ENCODE assay signal across 22 cellular contexts in the genomic region with DNA sequence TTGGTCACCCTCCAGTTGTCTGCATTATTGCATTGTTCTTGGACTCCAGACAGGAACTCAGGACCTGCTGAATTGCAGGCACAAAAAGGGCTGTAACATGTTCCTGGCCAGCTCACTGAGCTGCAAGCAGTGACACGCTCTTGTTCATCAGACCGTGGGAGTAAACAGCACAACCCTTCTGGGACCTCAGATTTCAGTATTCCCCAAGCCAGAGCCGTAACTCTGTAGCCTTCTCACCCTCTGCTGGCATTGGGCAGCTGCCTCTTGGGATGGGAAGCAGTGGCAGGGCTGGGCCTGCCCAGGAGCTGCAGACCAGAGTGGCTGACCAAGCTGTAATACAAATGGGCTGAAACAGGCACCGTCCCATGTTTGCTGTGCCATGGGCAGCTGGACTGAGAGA.
DNase-seq lines count a peak whose midpoint lies in the region; ATAC-seq and TF ChIP-seq lines count a peak whose summit lies in the region.
"Had no signal": no experiment of that assay in that cellular context is flagged by ENCODE, and none has a peak within 500 bp of the region (broad histone marks: within the 10 kb centered on the region; RNA-seq: fewer than 3 reads in every experiment).

No MANE protein-coding gene starts in this region.

- no TSS peak for BruUV-seq in Calu3 (replicated peaks; lab: Mats Ljungman, UMichigan)

- ATAC-seq in HG03039 (IDR thresholded peaks at IDR 0.05; ENCODE audit: unreplicated experiment) = no peak
- ATAC-seq: lower lobe of right lung, T-cell, upper lobe of right lung had no signal

- no peaks in the 10 kb centered on the region for H3K9me3 ChIP-seq in suprapubic skin
- H3K9me3 ChIP-seq: lower lobe of right lung, upper lobe of right lung had no signal

- no peak overlapping the region for H3K4me3 Mint-ChIP-seq in Calu3 (ENCODE audit: low read depth, unreplicated experiment)
- H3K4me3 Mint-ChIP-seq: B cell, brain, T-cell had no signal

- H3K4me1 Mint-ChIP-seq in Calu3 (ENCODE audit: low read depth, unreplicated experiment) = no peaks in the 10 kb centered on the region
- H3K4me1 Mint-ChIP-seq: B cell, brain, T-cell had no signal

- TF ChIP-seq POLR2A in suprapubic skin (IDR thresholded peaks at IDR 0.05) = no peak

- no peaks in the 10 kb centered on the region for H3K36me3 Mint-ChIP-seq in Calu3 (ENCODE audit: insufficient read depth, unreplicated experiment)
- H3K36me3 Mint-ChIP-seq: brain, T-cell had no signal

- intact Hi-C loops in Calu3 (cut with micrococcal nuclease; ENCODE audit: unreplicated experiment) = no loop called here

- H3K4me3 ChIP-seq in fibroblast of mammary gland (ENCODE audit: control insufficient read depth, low read depth, low read length) (no peak overlapping the region), suprapubic skin (no peak overlapping the region)
- H3K4me3 ChIP-seq: hepatocyte, lower lobe of right lung, upper lobe of right lung had no signal

- H3K36me3 ChIP-seq in suprapubic skin = no peaks in the 10 kb centered on the region
- H3K36me3 ChIP-seq: lower lobe of right lung, upper lobe of right lung had no signal

- H3K27ac ChIP-seq in suprapubic skin = peak overlapping the region; percentile 32
- H3K27ac ChIP-seq: hepatocyte, lower lobe of right lung, upper lobe of right lung had no signal

- DNase-seq in NCI-H2171 treated with DMSO at 0.1 percent for 48 hours (lab: John Stamatoyannopoulos, UW) (peak; percentile 6), NCI-H2171 (lab: John Stamatoyannopoulos, UW) (no peak), RKO (ENCODE audit: low spot score) (peak; percentile 34), fibroblast of mammary gland (ENCODE audit: low read depth) (peak; percentile 18), suprapubic skin (ENCODE audit: low spot score in 2 of 2) (no peak), HUDEP-2 (lab: John Stamatoyannopoulos, UW; ENCODE audit: unreplicated experiment in 76 of 76) (no peak), Calu3 (no peak)
- DNase-seq: activated CD4-positive, alpha-beta T cell treated with anti-CD3 and anti-CD28 coated beads, Interleukin-2, amount 50 U/mL, for 1 hour; activated effector memory CD4-positive, alpha-beta T cell treated with Interleukin-2 at 50 U/mL for 16 hours; cortex of kidney; KG1; lower lobe of right lung; NCI-H187 treated with DMSO at 0.1 percent for 48 hours; occipital lobe; stimulated activated CD4-positive, alpha-beta T cell treated with anti-CD3 and anti-CD28 coated beads, Interleukin-12 subunit alpha, Interleukin-12 subunit beta, amount 100 ng/mL, for 4 hours; stimulated activated CD8-positive, alpha-beta memory T cell treated with anti-CD3 and anti-CD28 coated beads, Interleukin-4, amount 100 ng/mL, for 48 hours; T-cell had no signal

- peaks cover 4% of the 10 kb centered on the region for H3K4me1 ChIP-seq in suprapubic skin
- H3K4me1 ChIP-seq: lower lobe of right lung, upper lobe of right lung had no signal

- no peaks in the 10 kb centered on the region for H3K27me3 Mint-ChIP-seq in Calu3 (ENCODE audit: unreplicated experiment)
- H3K27me3 Mint-ChIP-seq: B cell, brain, T-cell had no signal

- TF ChIP-seq EP300 in suprapubic skin (IDR thresholded peaks at IDR 0.05) = no peak

- no peak for TF ChIP-seq CTCF in fibroblast of mammary gland (conservative IDR thresholded peaks at IDR 0.05; ENCODE audit: control insufficient read depth, insufficient read depth, low read depth, low read length)
- no peak for TF ChIP-seq CTCF in suprapubic skin (IDR thresholded peaks at IDR 0.05)
- no peak for TF ChIP-seq CTCF in Calu3 (IDR thresholded peaks at IDR 0.05; ENCODE audit: unreplicated experiment)

- H3K27ac Mint-ChIP-seq in Calu3 (ENCODE audit: unreplicated experiment) = no peak overlapping the region
- H3K27ac Mint-ChIP-seq: B cell, brain, T-cell had no signal

- H3K9me3 Mint-ChIP-seq in Calu3 (ENCODE audit: low read depth, unreplicated experiment) = peaks cover 4% of the 10 kb centered on the region

- no peaks in the 10 kb centered on the region for H3K27me3 ChIP-seq in suprapubic skin
- H3K27me3 ChIP-seq: hepatocyte, upper lobe of right lung had no signal

- CTCF ChIA-PET in Calu3 (lab: Charles Lee) = no interaction called here

- WGBS in suprapubic skin = 75% methylated on average over 4 of the region's 4 CpGs

Comparison
In these comparisons a context has a peak if more than half of its experiments do, and no peak if none do; other contexts are left out.
1. DNase-seq: peak in NCI-H2171 treated with DMSO at 0.1 percent for 48 hours (single experiment), RKO (single experiment) and fibroblast of mammary gland (single experiment); none in NCI-H2171 (single experiment), suprapubic skin (0 of 2), HUDEP-2 (0 of 76) and Calu3 (single experiment).